8 cellular contexts compared by ENCODE assay signal in genomic region chr4:184263910-184264732, GRCh38. TPM values are rescaled to one million over a fixed set of nuclear protein-coding genes. Genes with fewer than 3 reads are reported as not detected.
DNase-seq lines count a peak whose midpoint lies in the region; ATAC-seq and TF ChIP-seq lines count a peak whose summit lies in the region.

No MANE protein-coding gene starts in this region.

- POLR2A ChIA-PET in activated naive CD8-positive, alpha-beta T cell treated with anti-CD3 and anti-CD28 coated beads, Interleukin-2, amount 10 ng/mL, durations not matched to agents 7 days and 5 days (lab: Charles Lee) = interaction anchor here (0.6 to 2.1 kb wide), 9 partner anchors 117 to 481 kb away, joined by 3 to 15 read pairs (median 6); partner anchors contain the start of genes CASP3, CENPU, IRF2 and PRIMPOL

- H3K27me3 Mint-ChIP-seq in activated naive CD8-positive, alpha-beta T cell treated with anti-CD3 and anti-CD28 coated beads, Interleukin-2, amount 10 ng/mL, durations not matched to agents 7 days and 5 days = peaks cover 7% of the 10 kb centered on the region

- H3K9ac ChIP-seq in SU-DHL-6 (ENCODE audit: low read length) = no peak overlapping the region

- peak overlapping the region; percentile 65 for H3K27ac Mint-ChIP-seq in activated naive CD8-positive, alpha-beta T cell treated with anti-CD3 and anti-CD28 coated beads, Interleukin-2, amount 10 ng/mL, durations not matched to agents 7 days and 5 days

- no peaks in the 10 kb centered on the region for H3K9me2 ChIP-seq in SU-DHL-6 (replicated peaks; ENCODE audit: insufficient read depth, low read length)

- peak overlapping the region; percentile 47; the same call in 1 of the 2 replicates for H3K27ac ChIP-seq in SU-DHL-6 (ENCODE audit: low read depth, low read length)
- H3K27ac ChIP-seq in cardiac muscle cell = no peak overlapping the region
- no peak overlapping the region for H3K27ac ChIP-seq in prostate gland
- no peak overlapping the region for H3K27ac ChIP-seq in uterus

- peak overlapping the region; percentile 40 for H3K4me2 ChIP-seq in SU-DHL-6 (ENCODE audit: low read depth, low read length, poor library complexity, severe bottlenecking)

- peak overlapping the region; percentile 89 for H2AFZ ChIP-seq in SU-DHL-6 (ENCODE audit: low read depth, low read length, severe bottlenecking)

- no peaks in the 10 kb centered on the region for H3K36me3 Mint-ChIP-seq in activated naive CD8-positive, alpha-beta T cell treated with anti-CD3 and anti-CD28 coated beads, Interleukin-2, amount 10 ng/mL, durations not matched to agents 7 days and 5 days

- H3K4me3 ChIP-seq in SU-DHL-6 (ENCODE audit: insufficient read depth, low read length, poor library complexity, severe bottlenecking) = no peak overlapping the region
- no peak overlapping the region for H3K4me3 ChIP-seq in cardiac muscle cell
- no peak overlapping the region for H3K4me3 ChIP-seq in prostate gland
- no peak overlapping the region for H3K4me3 ChIP-seq in uterus

- H3K36me3 ChIP-seq in SU-DHL-6 (ENCODE audit: low read length) = no peaks in the 10 kb centered on the region
- H3K36me3 ChIP-seq in cardiac muscle cell = no peaks in the 10 kb centered on the region
- no peaks in the 10 kb centered on the region for H3K36me3 ChIP-seq in prostate gland
- no peaks in the 10 kb centered on the region for H3K36me3 ChIP-seq in uterus

- peak overlapping the region; percentile 43 for H3K4me3 Mint-ChIP-seq in activated naive CD8-positive, alpha-beta T cell treated with anti-CD3 and anti-CD28 coated beads, Interleukin-2, amount 10 ng/mL, durations not matched to agents 7 days and 5 days

- intact Hi-C loops in prostate gland (cut with DNase I) = loop anchor here (2.0 kb wide), 1 partner anchor 273 kb away; no protein-coding TSS in a partner anchor
- intact Hi-C loops in uterus (cut with DNase I; ENCODE audit: low total_unique reads) = no loop called here

- H3K27me3 ChIP-seq in SU-DHL-6 (ENCODE audit: low read length) (no peaks in the 10 kb centered on the region), cardiac muscle cell (no peaks in the 10 kb centered on the region), prostate gland (replicated peaks; ENCODE audit: insufficient read depth) (no peaks in the 10 kb centered on the region), uterus (no peaks in the 10 kb centered on the region)

- peaks cover 37% of the 10 kb centered on the region for H3F3A ChIP-seq in SU-DHL-6 (ENCODE audit: insufficient read depth)

- peaks cover 45% of the 10 kb centered on the region for H3K4me1 Mint-ChIP-seq in activated naive CD8-positive, alpha-beta T cell treated with anti-CD3 and anti-CD28 coated beads, Interleukin-2, amount 10 ng/mL, durations not matched to agents 7 days and 5 days

- H3K79me2 ChIP-seq in SU-DHL-6 (ENCODE audit: insufficient read depth, low read length) = no peaks in the 10 kb centered on the region

- no peaks in the 10 kb centered on the region for H3K9me3 ChIP-seq in SU-DHL-6 (ENCODE audit: insufficient read depth, low read length)
- H3K9me3 ChIP-seq in cardiac muscle cell (ENCODE audit: low read depth) = no peaks in the 10 kb centered on the region
- no peaks in the 10 kb centered on the region for H3K9me3 ChIP-seq in prostate gland
- H3K9me3 ChIP-seq in uterus = no peaks in the 10 kb centered on the region

- peak; percentile 89 for DNase-seq in EH (ENCODE audit: low read depth)
- peak; percentile 73 for DNase-seq in NCI-H1436 treated with DMSO at 0.1 percent for 48 hours (lab: John Stamatoyannopoulos, UW)
- peak; percentile 91 for DNase-seq in activated naive CD8-positive, alpha-beta T cell treated with anti-CD3 and anti-CD28 coated beads, Interleukin-2, amount 10 ng/mL, durations not matched to agents 7 days and 5 days
- DNase-seq in cardiac muscle cell (ENCODE audit: low read depth in 1 of 2, low spot score in 1 of 2) = peak; percentile 95 to 96
- DNase-seq in prostate gland (ENCODE audit: low spot score) = peak; percentile 92
- peak; percentile 91 to 95 for DNase-seq in uterus

- TF ChIP-seq POLR2A in prostate gland (IDR thresholded peaks at IDR 0.05) (no peak), uterus (IDR thresholded peaks at IDR 0.05) (no peak)

- peak; percentile 72 for TF ChIP-seq CTCF in SU-DHL-6 (IDR thresholded peaks at IDR 0.05; ENCODE audit: insufficient read depth, low read length, poor library complexity, severe bottlenecking)
- TF ChIP-seq CTCF in cardiac muscle cell (IDR thresholded peaks at IDR 0.05; ENCODE audit: low read depth, low read length) = peak; percentile 82
- TF ChIP-seq CTCF in prostate gland (IDR thresholded peaks at IDR 0.05) = peak; percentile 86 to 97 (median 91)
- TF ChIP-seq CTCF in uterus (IDR thresholded peaks at IDR 0.05) = peak; percentile 79 to 93 (median 85)

- H4K20me1 ChIP-seq in SU-DHL-6 (ENCODE audit: low read depth, low read length) = no peaks in the 10 kb centered on the region

- no peaks in the 10 kb centered on the region for H3K4me1 ChIP-seq in cardiac muscle cell (ENCODE audit: low read depth)
- H3K4me1 ChIP-seq in prostate gland (replicated peaks) = no peaks in the 10 kb centered on the region
- no peaks in the 10 kb centered on the region for H3K4me1 ChIP-seq in uterus

- no peaks in the 10 kb centered on the region for H3K9me3 Mint-ChIP-seq in activated naive CD8-positive, alpha-beta T cell treated with anti-CD3 and anti-CD28 coated beads, Interleukin-2, amount 10 ng/mL, durations not matched to agents 7 days and 5 days

- WGBS in prostate gland = 24% methylated on average over 19 of the region's 19 CpGs

- peak; percentile 26 for ATAC-seq in HG02588 (IDR thresholded peaks at IDR 0.05; ENCODE audit: unreplicated experiment)
- peak; percentile 60 for ATAC-seq in activated naive CD8-positive, alpha-beta T cell treated with anti-CD3 and anti-CD28 coated beads, Interleukin-2, amount 10 ng/mL, durations not matched to agents 7 days and 5 days (ENCODE audit: low read depth)

RNA-seq across cellular contexts. Expression of gene ENPP6, which starts 46.4 kb away (rescaled TPM):
- 1 to 10 TPM in 1 of 2 experiments, under 1 TPM in 1; 0.89 to 1.5 TPM for total RNA-seq in activated naive CD8-positive, alpha-beta T cell treated with anti-CD3 and anti-CD28 coated beads, Interleukin-2, amount 10 ng/mL, durations not matched to agents 7 days and 5 days
- total RNA-seq in cardiac muscle cell = not detected in 2 replicates
- polyA plus RNA-seq in cardiac muscle cell = not detected in 2 replicates
- 1 to 10 TPM in 1 of 2 donors, under 1 TPM in 1; 0.68 to 5.9 TPM for total RNA-seq in prostate gland
- under 1 TPM in 1 of 4 donors, not detected in 3; 0.97 TPM for total RNA-seq in uterus
